In genomic region chr3:39294446-39295183, GRCh38 we compare ENCODE assay signal across 1 cellular context.
TF ChIP-seq lines count a peak whose summit lies in the region.

No MANE protein-coding gene starts in this region.

TF ChIP-seq in HepG2, 621 proteins besides CTCF, POLR2A, EP300 and RAD21:
- TF ChIP-seq ZNF468 (CRISPR knock-in tag; IDR thresholded peaks at IDR 0.05) = no peak
- TF ChIP-seq ISL2 (CRISPR knock-in tag; IDR thresholded peaks at IDR 0.05) = no peak
- TF ChIP-seq PHF5A (CRISPR knock-in tag; IDR thresholded peaks at IDR 0.05; ENCODE audit: low read depth, unreplicated experiment) = no peak
- no peak for TF ChIP-seq ZNF549 (CRISPR knock-in tag; IDR thresholded peaks at IDR 0.05)
- no peak for TF ChIP-seq NR2F6 (IDR thresholded peaks at IDR 0.05)
- TF ChIP-seq NR2F6 (CRISPR knock-in tag; IDR thresholded peaks at IDR 0.05) = 0 out of 2 replicates have a peak, but pooled peaks have one; percentile 17
- TF ChIP-seq DMAP1 (CRISPR knock-in tag; IDR thresholded peaks at IDR 0.05) = no peak
- no peak for TF ChIP-seq TFDP1 (CRISPR knock-in tag; IDR thresholded peaks at IDR 0.05; ENCODE audit: borderline replicate concordance)
- no peak for TF ChIP-seq ZSCAN9 (CRISPR knock-in tag; IDR thresholded peaks at IDR 0.05; ENCODE audit: borderline replicate concordance)
- 0 out of 2 replicates have a peak, but pooled peaks have one; percentile 19 for TF ChIP-seq ARID4A (CRISPR knock-in tag; IDR thresholded peaks at IDR 0.05; ENCODE audit: borderline replicate concordance)
- no peak for TF ChIP-seq EZH2 (conservative IDR thresholded peaks at IDR 0.05; ENCODE audit: low read depth, low read length)
- no peak for TF ChIP-seq MIER3 (CRISPR knock-in tag; IDR thresholded peaks at IDR 0.05; ENCODE audit: borderline replicate concordance)
- TF ChIP-seq RARA (CRISPR knock-in tag; IDR thresholded peaks at IDR 0.05) = no peak
- TF ChIP-seq SIN3B (IDR thresholded peaks at IDR 0.05; ENCODE audit: low read length) = no peak
- TF ChIP-seq RFX3 (CRISPR knock-in tag; IDR thresholded peaks at IDR 0.05) = no peak
- no peak for TF ChIP-seq HDAC6 (IDR thresholded peaks at IDR 0.05; ENCODE audit: low read depth, low read length)
- no peak for TF ChIP-seq ZNF431 (CRISPR knock-in tag; IDR thresholded peaks at IDR 0.05; ENCODE audit: borderline replicate concordance, low read depth)
- TF ChIP-seq SOX5 (CRISPR knock-in tag; IDR thresholded peaks at IDR 0.05; ENCODE audit: borderline replicate concordance) = no peak
- no peak for TF ChIP-seq LCORL (IDR thresholded peaks at IDR 0.05)
- no peak for TF ChIP-seq LCORL (CRISPR knock-in tag; IDR thresholded peaks at IDR 0.05)
- TF ChIP-seq, protein P1, sequence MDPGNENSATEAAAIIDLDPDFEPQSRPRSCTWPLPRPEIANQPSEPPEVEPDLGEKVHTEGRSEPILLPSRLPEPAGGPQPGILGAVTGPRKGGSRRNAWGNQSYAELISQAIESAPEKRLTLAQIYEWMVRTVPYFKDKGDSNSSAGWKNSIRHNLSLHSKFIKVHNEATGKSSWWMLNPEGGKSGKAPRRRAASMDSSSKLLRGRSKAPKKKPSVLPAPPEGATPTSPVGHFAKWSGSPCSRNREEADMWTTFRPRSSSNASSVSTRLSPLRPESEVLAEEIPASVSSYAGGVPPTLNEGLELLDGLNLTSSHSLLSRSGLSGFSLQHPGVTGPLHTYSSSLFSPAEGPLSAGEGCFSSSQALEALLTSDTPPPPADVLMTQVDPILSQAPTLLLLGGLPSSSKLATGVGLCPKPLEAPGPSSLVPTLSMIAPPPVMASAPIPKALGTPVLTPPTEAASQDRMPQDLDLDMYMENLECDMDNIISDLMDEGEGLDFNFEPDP (CRISPR knock-in tag; conservative IDR thresholded peaks at IDR 0.05) = 0 out of 2 replicates have a peak, but pooled peaks have one; percentile 51
- TF ChIP-seq, protein P2, sequence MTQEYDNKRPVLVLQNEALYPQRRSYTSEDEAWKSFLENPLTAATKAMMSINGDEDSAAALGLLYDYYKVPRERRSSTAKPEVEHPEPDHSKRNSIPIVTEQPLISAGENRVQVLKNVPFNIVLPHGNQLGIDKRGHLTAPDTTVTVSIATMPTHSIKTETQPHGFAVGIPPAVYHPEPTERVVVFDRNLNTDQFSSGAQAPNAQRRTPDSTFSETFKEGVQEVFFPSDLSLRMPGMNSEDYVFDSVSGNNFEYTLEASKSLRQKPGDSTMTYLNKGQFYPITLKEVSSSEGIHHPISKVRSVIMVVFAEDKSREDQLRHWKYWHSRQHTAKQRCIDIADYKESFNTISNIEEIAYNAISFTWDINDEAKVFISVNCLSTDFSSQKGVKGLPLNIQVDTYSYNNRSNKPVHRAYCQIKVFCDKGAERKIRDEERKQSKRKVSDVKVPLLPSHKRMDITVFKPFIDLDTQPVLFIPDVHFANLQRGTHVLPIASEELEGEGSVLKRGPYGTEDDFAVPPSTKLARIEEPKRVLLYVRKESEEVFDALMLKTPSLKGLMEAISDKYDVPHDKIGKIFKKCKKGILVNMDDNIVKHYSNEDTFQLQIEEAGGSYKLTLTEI (CRISPR knock-in tag; conservative IDR thresholded peaks at IDR 0.05) = no peak
- no peak for TF ChIP-seq KMT2B (CRISPR knock-in tag; IDR thresholded peaks at IDR 0.05)
TF ChIP-seq in HepG2: peak in this region for 3.
